ENCODE assay signal across 8 cellular contexts in the genomic region with DNA sequence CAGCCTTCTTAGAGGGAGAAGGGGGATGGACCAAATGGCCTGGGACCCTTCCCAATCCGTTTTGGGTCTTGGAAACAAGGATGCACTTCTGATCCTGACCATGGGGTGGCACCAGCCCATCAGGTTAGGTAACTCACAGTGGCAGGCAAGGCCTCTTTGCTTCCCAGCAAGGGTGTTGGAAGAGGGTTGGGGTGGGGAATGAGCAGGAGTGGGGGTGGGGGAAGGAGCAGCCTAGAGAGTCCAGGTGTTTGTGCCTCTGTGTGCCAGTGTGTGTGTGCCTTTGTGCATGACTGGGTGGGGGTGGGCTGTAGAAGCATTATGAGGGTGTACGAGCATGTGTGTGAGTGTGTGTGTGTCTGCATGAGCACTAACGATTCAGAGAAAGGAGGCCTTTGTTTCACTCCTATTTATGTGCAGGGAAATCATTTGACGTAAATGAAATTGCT.
DNase-seq lines count a peak whose midpoint lies in the region; ATAC-seq and TF ChIP-seq lines count a peak whose summit lies in the region.

No MANE protein-coding gene starts in this region.

- TF ChIP-seq CTCF in GM10248 (IDR thresholded peaks at IDR 0.05; ENCODE audit: control extremely low read depth, extremely low read depth, low read depth, missing control alignments) (peak; percentile 67), prostate gland (IDR thresholded peaks at IDR 0.05) (peak; percentile 47 to 70 (median 62))

- no peaks in the 10 kb centered on the region for H3K36me3 ChIP-seq in prostate gland

- no peaks in the 10 kb centered on the region for H3K27me3 ChIP-seq in prostate gland (replicated peaks; ENCODE audit: insufficient read depth)

- 42% methylated on average over 4 of the region's 4 CpGs for WGBS in prostate gland

- intact Hi-C loops in Right ventricle myocardium inferior (cut with DNase I) (loop anchor here (5.0 to 10.0 kb wide), 3 partner anchors 317 to 1284 kb away; no protein-coding TSS in a partner anchor), prostate gland (cut with DNase I) (loop anchor here (5.0 kb wide), 2 partner anchors 319 to 1284 kb away; no protein-coding TSS in a partner anchor)

- no peak overlapping the region for H3K27ac ChIP-seq in prostate gland

- no peak overlapping the region for H3K4me3 ChIP-seq in prostate gland

- H3K4me1 ChIP-seq in prostate gland (replicated peaks): no peaks in the 10 kb centered on the region

- no peaks in the 10 kb centered on the region for H3K9me3 ChIP-seq in prostate gland

- CTCF ChIA-PET in GM10248 (lab: Yijun Ruan, JAX): interaction anchor here (1.2 kb wide), 1 partner anchor 1286 kb away, joined by 9 read pairs; no protein-coding TSS in a partner anchor

- no peak for TF ChIP-seq POLR2A in prostate gland (IDR thresholded peaks at IDR 0.05)

- POLR2A ChIA-PET in GM10248 (lab: Yijun Ruan, JAX): no interaction called here

- DNase-seq in 8988T (peak; percentile 14), GM10248 (ENCODE audit: extremely low spot score) (peak; percentile 24), LHCN-M2 (ENCODE audit: low read depth) (peak; percentile 5), SK-MEL-5 (ENCODE audit: low read depth, low spot score) (peak; percentile 89), Right ventricle myocardium inferior (ENCODE audit: missing footprints) (no peak), prostate gland (ENCODE audit: low spot score) (peak; percentile 59)

- in situ Hi-C loops in SK-MEL-5 (cut with HindIII; ENCODE audit: low pct_unique_long_range_greater_than_20kb, low sequenced_read_pairs): no loop called here

- ATAC-seq in Right ventricle myocardium inferior (peak; percentile 77), HG03025 (IDR thresholded peaks at IDR 0.05; ENCODE audit: low FRiP score, unreplicated experiment) (no peak), GM18517 (IDR thresholded peaks at IDR 0.05; ENCODE audit: unreplicated experiment) (no peak)
